Comparison of ENCODE assay signal across 21 cellular contexts in genomic region chr6:41692080-41692675, GRCh38. TPM values are rescaled to one million over a fixed set of nuclear protein-coding genes. Genes with fewer than 3 reads are reported as not detected.
DNase-seq lines count a peak whose midpoint lies in the region; ATAC-seq and TF ChIP-seq lines count a peak whose summit lies in the region.
"Had no signal": no experiment of that assay in that cellular context is flagged by ENCODE, and none has a peak within 500 bp of the region (broad histone marks: within the 10 kb centered on the region; RNA-seq: fewer than 3 reads in every experiment).

No MANE protein-coding gene starts in this region.

- H3K4me1 ChIP-seq in breast epithelium: peaks cover 0 to 9% of the 10 kb centered on the region in 2 donors

- no peak for TF ChIP-seq CTCF in activated B cell treated with CpG ODN at 0.5 μM for 24 hours (IDR thresholded peaks at IDR 0.05)
- no peak for TF ChIP-seq CTCF in breast epithelium (IDR thresholded peaks at IDR 0.05)

- peaks cover 66% of the 10 kb centered on the region for H3K36me3 Mint-ChIP-seq in activated B cell treated with CpG ODN at 0.5 μM for 24 hours (ENCODE audit: low read depth)

- H3K27me3 ChIP-seq in breast epithelium: no peaks in the 10 kb centered on the region

- H3K27ac ChIP-seq in temporal lobe (ENCODE audit: low read depth, low read length): peak overlapping the region; percentile 100
- H3K27ac ChIP-seq in breast epithelium: no peak overlapping the region
- H3K27ac ChIP-seq: GM23248 had no signal

- CTCF ChIA-PET in activated B cell treated with CpG ODN at 0.5 μM for 24 hours (lab: Charles Lee): interaction anchor here (0.8 to 5.7 kb wide), 3 partner anchors 8 to 42 kb away, joined by 3 to 32 read pairs (median 12); no protein-coding TSS in a partner anchor

- no peak for ATAC-seq in activated B cell treated with CpG ODN at 0.5 μM for 24 hours (ENCODE audit: low read depth)
- ATAC-seq in HG03521 (IDR thresholded peaks at IDR 0.05; ENCODE audit: unreplicated experiment): no peak
- ATAC-seq: HCT116, K562 had no signal

- POLR2A ChIA-PET in activated B cell treated with CpG ODN at 0.5 μM for 24 hours (lab: Charles Lee): interaction anchor here (1.3 to 6.4 kb wide), 4 partner anchors 9 to 42 kb away, joined by 4 to 58 read pairs (median 5); no protein-coding TSS in a partner anchor

- TF ChIP-seq POLR2A in breast epithelium (IDR thresholded peaks at IDR 0.05): no peak

- no peaks in the 10 kb centered on the region for H3K36me3 ChIP-seq in breast epithelium

- H3K4me3 Mint-ChIP-seq in activated B cell treated with CpG ODN at 0.5 μM for 24 hours: no peak overlapping the region
- H3K4me3 Mint-ChIP-seq: CD4-positive, alpha-beta memory T cell had no signal

- H3K4me3 ChIP-seq in breast epithelium: no peak overlapping the region
- H3K4me3 ChIP-seq: GM23248, K562 had no signal

- H3K9me3 Mint-ChIP-seq in activated B cell treated with CpG ODN at 0.5 μM for 24 hours: no peaks in the 10 kb centered on the region
- H3K9me3 Mint-ChIP-seq: CD4-positive, alpha-beta memory T cell had no signal

- H3K4me1 Mint-ChIP-seq in activated B cell treated with CpG ODN at 0.5 μM for 24 hours: peaks cover 43% of the 10 kb centered on the region

- DNase-seq in activated B cell treated with CpG ODN at 0.5 μM for 24 hours (no peak), globus pallidus (ENCODE audit: low spot score) (peak; percentile 18), pons (ENCODE audit: low spot score) (peak; percentile 20), T1000 (lab: John Stamatoyannopoulos, UW) (no peak), breast epithelium (ENCODE audit: low spot score in 2 of 2) (no peak)
- DNase-seq: CD4-positive, alpha-beta memory T cell; DMS79 treated with DMSO at 0.1 percent for 48 hours; GM23248; NCI-H1436; NCI-H2029; NCI-H2171; NCI-H446 treated with DMSO at 0.1 percent for 48 hours; NCI-H748 treated with DMSO at 0.1 percent for 48 hours; OCI-M1; SIG-M5 had no signal

- H3K27ac Mint-ChIP-seq in activated B cell treated with CpG ODN at 0.5 μM for 24 hours: peak overlapping the region; percentile 75

- intact Hi-C loops in activated B cell treated with CpG ODN at 0.5 μM for 24 hours (cut with micrococcal nuclease): no loop called here
- intact Hi-C loops in breast epithelium (cut with DNase I; ENCODE audit: low total_unique reads): no loop called here

- H3K9me3 ChIP-seq in breast epithelium: no peaks in the 10 kb centered on the region

- H3K27me3 Mint-ChIP-seq in activated B cell treated with CpG ODN at 0.5 μM for 24 hours: no peaks in the 10 kb centered on the region
- H3K27me3 Mint-ChIP-seq: CD4-positive, alpha-beta memory T cell had no signal

RNA-seq across cellular contexts. Expression of gene TFEB, which starts 43.2 kb away (rescaled TPM):
- total RNA-seq in activated B cell treated with CpG ODN at 0.5 μM for 24 hours (203 and 205 TPM in 2 replicates), temporal lobe (2.7 TPM), breast epithelium (10 to 100 TPM; 15.7 to 20.6 (median 18.4) TPM)

RNA-seq across cellular contexts. Expression of gene MDFI, which starts 53.9 kb away (rescaled TPM):
- total RNA-seq in activated B cell treated with CpG ODN at 0.5 μM for 24 hours: not detected in 2 replicates
- total RNA-seq in temporal lobe: 8.4 TPM
- total RNA-seq in breast epithelium: 10 to 100 TPM; 26.7 to 75.8 (median 36.1) TPM
- total RNA-seq: CD4-positive, alpha-beta memory T cell; G401; GM23248; K562 had no signal

RNA-seq across cellular contexts. Expression of gene PGC, which starts 55.0 kb away (rescaled TPM):
- total RNA-seq in activated B cell treated with CpG ODN at 0.5 μM for 24 hours (not detected in 2 replicates), temporal lobe (0.49 TPM), breast epithelium (1 to 10 TPM in 1 of 3 donors, not detected in 2; 3.2 TPM)
- total RNA-seq: CD4-positive, alpha-beta memory T cell; G401; GM23248; RPMI7951 had no signal

Comparison
In these comparisons a context has a peak if more than half of its experiments do, and no peak if none do; other contexts are left out.
1. DNase-seq: peak in globus pallidus (single experiment) and pons (single experiment); none in activated B cell treated with CpG ODN at 0.5 μM for 24 hours (single experiment), T1000 (single experiment) and breast epithelium (0 of 2).